17 cellular contexts compared by ENCODE assay signal in genomic region chr7:130275826-130276291, GRCh38. TPM values are rescaled to one million over a fixed set of nuclear protein-coding genes. Genes with fewer than 3 reads are reported as not detected.
DNase-seq lines count a peak whose midpoint lies in the region; ATAC-seq and TF ChIP-seq lines count a peak whose summit lies in the region.
"Had no signal": no experiment of that assay in that cellular context is flagged by ENCODE, and none has a peak within 500 bp of the region (broad histone marks: within the 10 kb centered on the region; RNA-seq: fewer than 3 reads in every experiment).

No MANE protein-coding gene starts in this region.

- no peaks in the 10 kb centered on the region for H3K27me3 ChIP-seq in RWPE2 (ENCODE audit: insufficient read depth, poor library complexity, severe bottlenecking)
- H3K27me3 ChIP-seq in foreskin keratinocyte, result no peaks in the 10 kb centered on the region
- no peaks in the 10 kb centered on the region for H3K27me3 ChIP-seq in smooth muscle cell (ENCODE audit: low read depth)
- H3K27me3 ChIP-seq in MG63, result no peaks in the 10 kb centered on the region
- H3K27me3 ChIP-seq: suprapubic skin had no signal

- no peak overlapping the region for H2AFZ ChIP-seq in smooth muscle cell (ENCODE audit: low read depth)

- WGBS in smooth muscle cell (ENCODE audit: low lambda C conversion rate), result 62% methylated on average over 5 of the region's 5 CpGs

- H3F3A ChIP-seq in smooth muscle cell (ENCODE audit: low read depth), result peaks cover 40% of the 10 kb centered on the region

- H3K27me3 Mint-ChIP-seq in activated naive CD4-positive, alpha-beta T cell treated with anti-CD3 and anti-CD28 coated beads, Interleukin-2, amount 50 U/mL, for 24 hours, result peaks cover 3% of the 10 kb centered on the region

- ATAC-seq in RWPE2 (ENCODE audit: low read depth), result peak; percentile 53
- peak; percentile 32 for ATAC-seq in foreskin keratinocyte
- no peak for ATAC-seq in GM19397 (IDR thresholded peaks at IDR 0.05; ENCODE audit: unreplicated experiment)
- ATAC-seq: HCT116 had no signal

- H3K4me3 ChIP-seq in RWPE2 (ENCODE audit: severe bottlenecking), result no peak overlapping the region
- no peak overlapping the region for H3K4me3 ChIP-seq in smooth muscle cell
- H3K4me3 ChIP-seq in MG63, result no peak overlapping the region
- H3K4me3 ChIP-seq: suprapubic skin had no signal

- H3K36me3 ChIP-seq in RWPE2 (ENCODE audit: low read depth), result no peaks in the 10 kb centered on the region
- no peaks in the 10 kb centered on the region for H3K36me3 ChIP-seq in smooth muscle cell (ENCODE audit: low read depth)
- H3K36me3 ChIP-seq in MG63, result no peaks in the 10 kb centered on the region
- H3K36me3 ChIP-seq: suprapubic skin had no signal

- no peaks in the 10 kb centered on the region for H3K9me3 ChIP-seq in RWPE2 (ENCODE audit: severe bottlenecking)
- H3K9me3 ChIP-seq in smooth muscle cell (replicated peaks; ENCODE audit: low read depth), result no peaks in the 10 kb centered on the region
- no peaks in the 10 kb centered on the region for H3K9me3 ChIP-seq in MG63
- H3K9me3 ChIP-seq: suprapubic skin had no signal

- peak overlapping the region; percentile 98 for H3K27ac ChIP-seq in RWPE2 (ENCODE audit: poor library complexity, severe bottlenecking)
- peak overlapping the region; percentile 79 for H3K27ac ChIP-seq in foreskin keratinocyte
- H3K27ac ChIP-seq in smooth muscle cell (ENCODE audit: low read depth), result peak overlapping the region; percentile 80
- H3K27ac ChIP-seq: HL-60, suprapubic skin had no signal

- H4K20me1 ChIP-seq in smooth muscle cell (ENCODE audit: low read depth), result no peaks in the 10 kb centered on the region

- H3K9me3 Mint-ChIP-seq in activated naive CD4-positive, alpha-beta T cell treated with anti-CD3 and anti-CD28 coated beads, Interleukin-2, amount 50 U/mL, for 24 hours, result no peaks in the 10 kb centered on the region

- H3K79me2 ChIP-seq in smooth muscle cell (ENCODE audit: low read depth), result no peaks in the 10 kb centered on the region

- no peaks in the 10 kb centered on the region for H3K36me3 Mint-ChIP-seq in activated naive CD4-positive, alpha-beta T cell treated with anti-CD3 and anti-CD28 coated beads, Interleukin-2, amount 50 U/mL, for 24 hours

- H3K9ac ChIP-seq in smooth muscle cell (ENCODE audit: low read depth), result no peak overlapping the region

- peak overlapping the region; percentile 67 for H3K4me2 ChIP-seq in smooth muscle cell

- no peak overlapping the region for H3K27ac Mint-ChIP-seq in activated naive CD4-positive, alpha-beta T cell treated with anti-CD3 and anti-CD28 coated beads, Interleukin-2, amount 50 U/mL, for 24 hours

- DNase-seq in activated naive CD4-positive, alpha-beta T cell (lab: John Stamatoyannopoulos, UW), result no peak
- DNase-seq in RWPE2 (ENCODE audit: low spot score) (no peak), foreskin keratinocyte (peak; percentile 87 to 93), smooth muscle cell (lab: John Stamatoyannopoulos, UW; ENCODE audit: unreplicated experiment) (no peak), MG63 (no peak), CD1c-positive myeloid dendritic cell (ENCODE audit: extremely low spot score) (no peak)
- DNase-seq: activated CD8-positive, alpha-beta memory T cell treated with anti-CD3 and anti-CD28 coated beads for 24 hours; activated gamma-delta T cell; AML-193; central memory CD4-positive, alpha-beta T cell; effector memory CD4-positive, alpha-beta T cell had no signal

- TF ChIP-seq CTCF in RWPE2 (IDR thresholded peaks at IDR 0.05; ENCODE audit: poor library complexity, severe bottlenecking), result no peak
- no peak for TF ChIP-seq CTCF in foreskin keratinocyte (conservative IDR thresholded peaks at IDR 0.05)
- no peak for TF ChIP-seq CTCF in smooth muscle cell (IDR thresholded peaks at IDR 0.05; ENCODE audit: borderline replicate concordance, insufficient read depth, poor library complexity, severe bottlenecking)

- peak overlapping the region; percentile 11 for H3K4me3 Mint-ChIP-seq in activated naive CD4-positive, alpha-beta T cell treated with anti-CD3 and anti-CD28 coated beads, Interleukin-2, amount 50 U/mL, for 24 hours

- peaks cover 33% of the 10 kb centered on the region for H3K4me1 Mint-ChIP-seq in activated naive CD4-positive, alpha-beta T cell treated with anti-CD3 and anti-CD28 coated beads, Interleukin-2, amount 50 U/mL, for 24 hours

- peaks cover 73% of the 10 kb centered on the region for H3K4me1 ChIP-seq in RWPE2 (ENCODE audit: insufficient read depth, poor library complexity, severe bottlenecking)
- H3K4me1 ChIP-seq in foreskin keratinocyte, result peaks cover 56% of the 10 kb centered on the region
- H3K4me1 ChIP-seq in smooth muscle cell (ENCODE audit: low read depth), result peaks cover 46% of the 10 kb centered on the region

RNA-seq across cellular contexts. Expression of gene CPA2, which starts 9.2 kb away (rescaled TPM):
- total RNA-seq in foreskin keratinocyte (0.17 and 0.32 TPM in 2 replicates), smooth muscle cell (not detected in 2 replicates)
- polyA plus RNA-seq in foreskin keratinocyte (0.48 and 0.60 TPM in 2 replicates), smooth muscle cell (0.18 TPM in 1 of 2 replicates, not detected in the other)
- 1.0 and 1.6 TPM in 2 replicates for total RNA-seq in MG63 (2014; rRNA removed; shearing (Covaris generic); ENCODE audit: low replicate concordance)
- total RNA-seq: osteoblast, suprapubic skin had no signal

RNA-seq across cellular contexts. Expression of gene CPA4, which starts 17.1 kb away (rescaled TPM):
- total RNA-seq in foreskin keratinocyte (35.4 and 65.2 TPM in 2 replicates), smooth muscle cell (8.8 and 14.8 TPM in 2 replicates)
- polyA plus RNA-seq in foreskin keratinocyte (21.5 and 39.6 TPM in 2 replicates), smooth muscle cell (6.3 and 12.3 TPM in 2 replicates)
- total RNA-seq in MG63 (2014; rRNA removed; shearing (Covaris generic); ENCODE audit: low replicate concordance), result 238 and 337 TPM in 2 replicates

Comparison
In these comparisons a context has a peak if more than half of its experiments do, and no peak if none do; other contexts are left out.
1. DNase-seq: peak in foreskin keratinocyte (2 of 2); none in activated naive CD4-positive, alpha-beta T cell (0 of 4), RWPE2 (single experiment), smooth muscle cell (single experiment), MG63 (single experiment) and CD1c-positive myeloid dendritic cell (single experiment).
2. Peak in every context shown above with its lines, with median percentiles within 50 percentile points of each other: H3K27ac ChIP-seq.